ENCODE assay signal across 8 cellular contexts in the genomic region with DNA sequence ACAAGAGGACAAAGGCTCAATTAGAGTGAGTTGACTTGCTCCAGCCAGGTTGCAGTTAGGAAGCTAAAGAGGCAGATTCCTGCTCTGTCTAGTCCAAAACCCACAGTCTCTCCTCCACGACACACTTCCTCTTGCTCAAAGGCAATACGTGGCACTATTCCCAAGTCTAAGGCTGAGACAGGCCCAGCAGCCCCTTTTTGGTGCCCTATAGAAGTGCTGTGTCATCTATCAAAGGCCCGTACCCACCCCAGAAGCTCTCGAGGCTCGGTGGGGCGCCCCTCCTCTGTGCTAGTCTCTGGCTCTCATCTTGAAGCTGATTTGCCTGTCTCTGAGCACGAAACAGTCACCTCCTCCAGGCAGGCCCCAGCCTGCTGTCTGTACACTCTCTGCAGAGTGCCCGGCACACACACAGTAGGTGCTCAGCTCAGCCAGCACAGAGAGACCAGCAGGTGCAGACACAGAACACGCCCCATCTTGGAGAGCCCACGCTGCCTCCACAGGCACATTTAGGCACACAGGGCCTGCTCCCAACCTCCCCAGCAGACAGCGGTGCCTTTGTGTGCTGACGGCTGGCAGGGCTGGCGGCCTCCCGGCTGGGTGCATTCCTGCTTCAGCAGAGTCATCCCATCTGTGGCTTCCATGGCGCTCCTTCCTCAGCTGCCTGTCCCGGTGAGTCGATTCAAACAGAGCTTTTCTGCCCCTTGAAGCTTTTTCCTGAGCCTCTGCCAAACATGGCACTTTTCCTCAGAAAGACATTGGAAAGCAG. TPM values are rescaled to one million over a fixed set of nuclear protein-coding genes. Genes with fewer than 3 reads are reported as not detected.
DNase-seq lines count a peak whose midpoint lies in the region; ATAC-seq lines count a peak whose summit lies in the region.

No MANE protein-coding gene starts in this region.

- 40% methylated on average over 17 of the region's 17 CpGs for WGBS in right cardiac atrium

- ATAC-seq in right cardiac atrium, result peak in 1 of 2 donors; percentile 6
- ATAC-seq in HG03097 (IDR thresholded peaks at IDR 0.05; ENCODE audit: low FRiP score, unreplicated experiment), result no peak
- no peak for ATAC-seq in HG02973 (IDR thresholded peaks at IDR 0.05; ENCODE audit: unreplicated experiment)
- ATAC-seq in esophagus mucosa, result no peak

- no peak overlapping the region for H3K4me3 ChIP-seq in right cardiac atrium (ENCODE audit: low read length)
- peak overlapping the region in 2 of 3 donors; percentile 41 to 54 for H3K4me3 ChIP-seq in skeletal muscle tissue (ENCODE audit: low read length in 3 of 3)

- H3K27ac ChIP-seq in right cardiac atrium (ENCODE audit: low read length) (peak overlapping the region; percentile 90), skeletal muscle tissue (ENCODE audit: low read depth, low read length) (peak overlapping the region; percentile 92)

- peaks cover 54% of the 10 kb centered on the region for H3K4me1 ChIP-seq in right cardiac atrium (ENCODE audit: control insufficient read depth, insufficient read depth, low read length)
- peaks cover 86 to 95% (median 87%) of the 10 kb centered on the region in 3 donors for H3K4me1 ChIP-seq in skeletal muscle tissue (ENCODE audit: control insufficient read depth in 3 of 3, insufficient read depth in 3 of 3, low read length in 3 of 3)

- peaks cover 25 to 41% (median 32%) of the 10 kb centered on the region in 3 donors for H3K36me3 ChIP-seq in skeletal muscle tissue (ENCODE audit: control insufficient read depth in 3 of 3, insufficient read depth in 3 of 3, low read length in 3 of 3)

- DNase-seq in COLO668 (lab: John Stamatoyannopoulos, UW; ENCODE audit: unreplicated experiment) (peak; percentile 68), NCI-H2171 (lab: John Stamatoyannopoulos, UW) (peak; percentile 49), amygdala (lab: John Stamatoyannopoulos, UW) (peak in 51 of 56 donors; percentile 37 to 87 (median 65)), right cardiac atrium (peak in 2 of 3 donors; percentile 73 to 78)

- intact Hi-C loops in right cardiac atrium (cut with DNase I), result loop anchor here (5.0 to 10.0 kb wide), 3 partner anchors 32 to 52 kb away; partner anchors contain the start of gene MYH9 (in 3 of the 4)

- peak overlapping the region; percentile 29 to 74 (median 59) for H3K9ac ChIP-seq in skeletal muscle tissue (ENCODE audit: low read depth in 1 of 3, low read length in 3 of 3)

- H3K9me3 ChIP-seq in right cardiac atrium (ENCODE audit: control insufficient read depth, low read length), result no peaks in the 10 kb centered on the region
- H3K9me3 ChIP-seq in skeletal muscle tissue (ENCODE audit: control insufficient read depth in 3 of 3, low read length in 3 of 3), result no peaks in the 10 kb centered on the region

- H3K27me3 ChIP-seq in right cardiac atrium (ENCODE audit: control insufficient read depth, insufficient read depth) (no peaks in the 10 kb centered on the region), skeletal muscle tissue (ENCODE audit: control insufficient read depth in 3 of 3, insufficient read depth in 3 of 3, low read length in 3 of 3) (no peaks in the 10 kb centered on the region)

RNA-seq across cellular contexts. Expression of gene MYH9, which starts 52.7 kb away (rescaled TPM):
- total RNA-seq in right cardiac atrium, result 100 to 1,000 TPM; 140 to 224 (median 163) TPM
- 92.5 TPM for polyA plus RNA-seq in right cardiac atrium
- 111 TPM for total RNA-seq in skeletal muscle tissue
- 487 TPM for total RNA-seq in esophagus mucosa
